ENCODE assay signal across 9 cellular contexts in genomic region chrX:12984629-12985303, GRCh38. TPM values are rescaled to one million over a fixed set of nuclear protein-coding genes. Genes with fewer than 3 reads are reported as not detected.
DNase-seq lines count a peak whose midpoint lies in the region; ATAC-seq and TF ChIP-seq lines count a peak whose summit lies in the region.
"Had no signal": no experiment of that assay in that cellular context is flagged by ENCODE, and none has a peak within 500 bp of the region (broad histone marks: within the 10 kb centered on the region; RNA-seq: fewer than 3 reads in every experiment).

No MANE protein-coding gene starts in this region.

- no peak for TF ChIP-seq POLR2A in breast epithelium (IDR thresholded peaks at IDR 0.05)
- no peak for TF ChIP-seq POLR2A in spleen (IDR thresholded peaks at IDR 0.05)

- H3K27me3 ChIP-seq in CD8-positive, alpha-beta T cell (ENCODE audit: insufficient read depth, low read length): no peaks in the 10 kb centered on the region
- H3K27me3 ChIP-seq in breast epithelium: peaks cover 0 to 19% of the 10 kb centered on the region in 2 donors
- H3K27me3 ChIP-seq in spleen (replicated peaks in 1 of 7): no peaks in the 10 kb centered on the region
- peaks cover 0 to 16% (median 0%) of the 10 kb centered on the region in 3 donors for H3K27me3 ChIP-seq in psoas muscle (ENCODE audit: insufficient read depth in 3 of 3, low read length in 2 of 3)

- peaks cover 69% of the 10 kb centered on the region for H3K4me1 ChIP-seq in CD8-positive, alpha-beta T cell (ENCODE audit: insufficient read depth, low read length)
- H3K4me1 ChIP-seq in breast epithelium: no peaks in the 10 kb centered on the region
- H3K4me1 ChIP-seq in spleen: peaks cover 7 to 74% (median 42%) of the 10 kb centered on the region in 6 donors
- H3K4me1 ChIP-seq in psoas muscle: no peaks in the 10 kb centered on the region

- peak overlapping the region; percentile 99 for H3K27ac Mint-ChIP-seq in CD8-positive, alpha-beta T cell

- no peak for TF ChIP-seq CTCF in CD8-positive, alpha-beta T cell (IDR thresholded peaks at IDR 0.05)
- no peak for TF ChIP-seq CTCF in RWPE1 (conservative IDR thresholded peaks at IDR 0.05; ENCODE audit: low read depth)
- TF ChIP-seq CTCF in breast epithelium (IDR thresholded peaks at IDR 0.05): no peak
- no peak for TF ChIP-seq CTCF in spleen (IDR thresholded peaks at IDR 0.05 in 8 of 11, conservative IDR thresholded peaks at IDR 0.05 in 3 of 11)
- TF ChIP-seq CTCF in psoas muscle (IDR thresholded peaks at IDR 0.05): no peak

- 16 to 36% (median 25%) methylated on average over 5 of the region's 5 CpGs for WGBS in spleen, 5 donors
- 18 to 26% (median 20%) methylated on average over 5 of the region's 5 CpGs for whole genome bisulfite sequencing in psoas muscle, 3 donors

- POLR2A ChIA-PET in CD8-positive, alpha-beta T cell (lab: Charles Lee): interaction anchor here (0.7 to 2.9 kb wide), 11 partner anchors 9 to 102 kb away, joined by 3 to 10 read pairs (median 4); no protein-coding TSS in a partner anchor
- POLR2A ChIA-PET in RWPE1 (lab: Yijun Ruan, JAX; ENCODE audit: low non-redundant PET): no interaction called here

- H3K9me3 ChIP-seq in CD8-positive, alpha-beta T cell (ENCODE audit: low read length): no peaks in the 10 kb centered on the region
- H3K9me3 ChIP-seq in breast epithelium (no peaks in the 10 kb centered on the region), spleen (peaks cover 0 to 5% (median 0%) of the 10 kb centered on the region in 8 donors), psoas muscle (no peaks in the 10 kb centered on the region)
- H3K9me3 ChIP-seq: heart right ventricle had no signal

- peaks cover 3% of the 10 kb centered on the region for H3K36me3 Mint-ChIP-seq in CD8-positive, alpha-beta T cell

- H3K4me1 Mint-ChIP-seq in CD8-positive, alpha-beta T cell (ENCODE audit: low read depth): peaks cover 72% of the 10 kb centered on the region

- H3K9me3 Mint-ChIP-seq in CD8-positive, alpha-beta T cell: peaks cover 4% of the 10 kb centered on the region

- no peaks in the 10 kb centered on the region for H3K36me3 ChIP-seq in CD8-positive, alpha-beta T cell (ENCODE audit: insufficient read depth, low read length)
- H3K36me3 ChIP-seq in breast epithelium (no peaks in the 10 kb centered on the region), spleen (no peaks in the 10 kb centered on the region), psoas muscle (ENCODE audit: insufficient read depth in 1 of 2, low read depth in 1 of 2) (no peaks in the 10 kb centered on the region)
- H3K36me3 ChIP-seq: heart right ventricle had no signal

- H3K27ac ChIP-seq in CD8-positive, alpha-beta T cell (ENCODE audit: low read depth, low read length): peak overlapping the region; percentile 62
- H3K27ac ChIP-seq in RWPE1 (peak overlapping the region; percentile 73), breast epithelium (peak overlapping the region; percentile 8 to 48), spleen (peak overlapping the region in 5 of 8 donors; percentile 11 to 63 (median 38)), psoas muscle (no peak overlapping the region)

- H3K4me3 Mint-ChIP-seq in CD8-positive, alpha-beta T cell: peak overlapping the region; percentile 78

- intact Hi-C loops in CD8-positive, alpha-beta T cell (cut with DNase I, micrococcal nuclease): loop anchor here (2.0 to 5.0 kb wide), 4 partner anchors 14 to 48 kb away; no protein-coding TSS in a partner anchor
- intact Hi-C loops in breast epithelium (cut with DNase I; ENCODE audit: low total_unique reads): no loop called here
- intact Hi-C loops in spleen (cut with DNase I; ENCODE audit: low total_unique reads): loop anchor here (10.0 kb wide), 1 partner anchor 100 kb away; no protein-coding TSS in a partner anchor
- intact Hi-C loops in psoas muscle (cut with DNase I): loop anchor here in 1 of 2 donors (10.0 kb wide), 1 partner anchor 130 kb away; no protein-coding TSS in a partner anchor

- ATAC-seq in CD8-positive, alpha-beta T cell: peak; percentile 74
- ATAC-seq in GM19351 (IDR thresholded peaks at IDR 0.05; ENCODE audit: unreplicated experiment) (peak; percentile 70), HG03378 (IDR thresholded peaks at IDR 0.05; ENCODE audit: unreplicated experiment) (peak; percentile 70), psoas muscle (no peak)

- peak in 4 of 7 experiments; percentile 50 to 72 (median 54) for DNase-seq in CD8-positive, alpha-beta T cell
- DNase-seq in RWPE1 (ENCODE audit: low spot score): peak; percentile 71
- DNase-seq in breast epithelium (ENCODE audit: low spot score in 2 of 2): peak; percentile 55 to 71
- no peak for DNase-seq in spleen
- DNase-seq in GOT3 (lab: John Stamatoyannopoulos, UW): no peak
- no peak for DNase-seq in psoas muscle
- DNase-seq: heart right ventricle had no signal

- CTCF ChIA-PET in CD8-positive, alpha-beta T cell (lab: Charles Lee): interaction anchor here (0.9 to 2.9 kb wide), 5 partner anchors 14 to 504 kb away, joined by 3 to 11 read pairs (median 8); no protein-coding TSS in a partner anchor
- CTCF ChIA-PET in RWPE1 (lab: Yijun Ruan, JAX): no interaction called here

- H3K4me3 ChIP-seq in CD8-positive, alpha-beta T cell (ENCODE audit: low read depth, low read length): peak overlapping the region; percentile 20
- H3K4me3 ChIP-seq in breast epithelium (no peak overlapping the region), spleen (no peak overlapping the region), psoas muscle (no peak overlapping the region)
- H3K4me3 ChIP-seq: heart right ventricle had no signal

- no peaks in the 10 kb centered on the region for H3K27me3 Mint-ChIP-seq in CD8-positive, alpha-beta T cell (ENCODE audit: low read depth)

RNA-seq across cellular contexts. Expression of gene TMSB4X, which starts 9.9 kb away (rescaled TPM):
- total RNA-seq in CD8-positive, alpha-beta T cell: 1,000 to 10,000 TPM; 2,374 to 2,465 TPM
- total RNA-seq in breast epithelium: 1,000 to 10,000 TPM; 1,496 to 5,389 (median 3,453) TPM
- total RNA-seq in spleen: over 10,000 TPM in 3 of 7 donors, 1,000 to 10,000 TPM in 4; 6,343 to 12,135 (median 6,919) TPM
- polyA plus RNA-seq in spleen: over 10,000 TPM; 14,844 to 19,174 (median 17,521) TPM
- 100 to 1,000 TPM; 382 to 731 (median 461) TPM for total RNA-seq in psoas muscle
- polyA plus RNA-seq in psoas muscle: 1,000 to 10,000 TPM in 1 of 3 donors, 100 to 1,000 TPM in 2; 534 to 1,148 (median 724) TPM

RNA-seq across cellular contexts. Expression of gene FAM9C, which starts 59.7 kb away (rescaled TPM):
- total RNA-seq in CD8-positive, alpha-beta T cell: not detected
- total RNA-seq in breast epithelium: not detected
- 10 to 100 TPM in 3 of 7 donors, under 1 TPM in 2, not detected in 2; 0.09 to 56.0 (median 12.3) TPM for total RNA-seq in spleen
- 10 to 100 TPM in 1 of 3 donors, under 1 TPM in 1, not detected in 1; 0.16 to 10.5 TPM for polyA plus RNA-seq in spleen
- under 1 TPM in 1 of 4 donors, not detected in 3; 0.04 TPM for total RNA-seq in psoas muscle
- polyA plus RNA-seq in psoas muscle: not detected
- polyA plus RNA-seq: heart right ventricle had no signal

Comparison
In these comparisons a context has a peak if more than half of its experiments do, and no peak if none do; other contexts are left out.
1. ATAC-seq: peak in CD8-positive, alpha-beta T cell (single experiment), GM19351 (single experiment) and HG03378 (single experiment); none in psoas muscle (0 of 4).
2. DNase-seq: peak in CD8-positive, alpha-beta T cell (4 of 7), RWPE1 (single experiment) and breast epithelium (2 of 2); none in spleen (single experiment), GOT3 (single experiment) and psoas muscle (0 of 2).